Comparison of ENCODE assay signal across 10 cellular contexts in genomic region chr6:170295519-170296422, GRCh38. TPM values are rescaled to one million over a fixed set of nuclear protein-coding genes. Genes with fewer than 3 reads are reported as not detected.
DNase-seq lines count a peak whose midpoint lies in the region; ATAC-seq, FAIRE-seq and TF ChIP-seq lines count a peak whose summit lies in the region.
"Had no signal": no experiment of that assay in that cellular context is flagged by ENCODE, and none has a peak within 500 bp of the region (broad histone marks: within the 10 kb centered on the region; RNA-seq: fewer than 3 reads in every experiment).

No MANE protein-coding gene starts in this region.

- BruUV-seq in PC-9 (replicated peaks; lab: Mats Ljungman, UMichigan) (no TSS peak), K562 (replicated peaks; lab: Mats Ljungman, UMichigan) (no TSS peak)

- peaks cover 58 to 85% of the 10 kb centered on the region in 2 donors for H3K27me3 Mint-ChIP-seq in stimulated activated naive B cell treated with anti-CD40 and anti-IgM and Interleukin-4, amounts not matched to agents 10 μg/mL and 1 μg/mL and 100 μg/mL, for 72 hours

- H3K9me2 ChIP-seq in PC-9 (ENCODE audit: insufficient read depth): no peaks in the 10 kb centered on the region

- no peaks in the 10 kb centered on the region for H4K20me1 ChIP-seq in PC-9 (ENCODE audit: insufficient read depth)
- H4K20me1 ChIP-seq in K562 (replicated peaks; ENCODE audit: control insufficient read depth, insufficient read depth, low read length): peaks cover 12% of the 10 kb centered on the region

- peaks cover 0 to 4% of the 10 kb centered on the region in 2 donors for H3K36me3 Mint-ChIP-seq in stimulated activated naive B cell treated with anti-CD40 and anti-IgM and Interleukin-4, amounts not matched to agents 10 μg/mL and 1 μg/mL and 100 μg/mL, for 72 hours

- H3K9me1 ChIP-seq in K562 (ENCODE audit: control insufficient read depth, insufficient read depth, low read length): no peaks in the 10 kb centered on the region

- DNase-seq in 8988T: peak; percentile 79
- no peak for DNase-seq in PC-9
- DNase-seq in K562 (ENCODE audit: extremely low read depth in 1 of 4, low spot score in 3 of 4): peak; percentile 38 to 68 (median 56)
- DNase-seq in left lung: peak in 1 of 2 donors; percentile 81
- peak; percentile 40 for DNase-seq in stimulated activated naive B cell treated with anti-CD40 and anti-IgM and Interleukin-4, amounts not matched to agents 10 μg/mL and 1 μg/mL and 100 μg/mL, for 72 hours
- DNase-seq in GM19240 (ENCODE audit: insufficient read length, low spot score): no peak

- in situ Hi-C loops in K562 (cut with MboI): no loop called here

- ATAC-seq in GM18505 (IDR thresholded peaks at IDR 0.05; ENCODE audit: unreplicated experiment): peak; percentile 59
- peak; percentile 68 for ATAC-seq in HG03045 (IDR thresholded peaks at IDR 0.05; ENCODE audit: unreplicated experiment)
- peak; percentile 77 for ATAC-seq in K562
- peak; percentile 52 for ATAC-seq in left lung
- ATAC-seq in stimulated activated naive B cell treated with anti-CD40 and anti-IgM and Interleukin-4, amounts not matched to agents 10 μg/mL and 1 μg/mL and 100 μg/mL, for 72 hours (replicated peaks): peak; percentile 43 to 53

- peak overlapping the region; percentile 19; the same call in 1 of the 2 replicates for H3K4me2 ChIP-seq in PC-9
- H3K4me2 ChIP-seq in K562 (ENCODE audit: insufficient read depth, low read length): peak overlapping the region; percentile 62

- H3K9ac ChIP-seq in K562 (ENCODE audit: insufficient read depth in 1 of 2, low read depth in 2 of 2, low read length in 2 of 2): peak overlapping the region in 1 of 2 experiments; percentile 82; a peak in 2 of 4 replicates

- H3K27me3 ChIP-seq in PC-9 (ENCODE audit: insufficient read depth, low read depth): peaks cover 44% of the 10 kb centered on the region
- peaks cover 69 to 72% of the 10 kb centered on the region in 2 experiments for H3K27me3 ChIP-seq in K562 (ENCODE audit: control insufficient read depth in 2 of 2, insufficient read depth in 2 of 2, low read length in 2 of 2)
- peaks cover 60 to 95% of the 10 kb centered on the region in 2 donors for H3K27me3 ChIP-seq in left lung

- no peaks in the 10 kb centered on the region for H3K4me1 ChIP-seq in PC-9 (replicated peaks; ENCODE audit: insufficient read depth)
- H3K4me1 ChIP-seq in K562 (replicated peaks in 1 of 2; ENCODE audit: control insufficient read depth in 2 of 2, insufficient read depth in 2 of 2, low read length in 2 of 2): peaks cover 0 to 34% of the 10 kb centered on the region in 2 experiments; a peak in 3 of 5 replicates
- peaks cover 27 to 58% of the 10 kb centered on the region in 2 donors for H3K4me1 ChIP-seq in left lung

- no peaks in the 10 kb centered on the region for H3F3A ChIP-seq in PC-9 (ENCODE audit: insufficient read depth, low read depth)

- CTCF ChIA-PET in PC-9 (lab: Charles Lee) (no interaction called here), K562 (lab: Yijun Ruan, JAX; ENCODE audit: low intra/inter-chr PET ratio) (no interaction called here)

- TF ChIP-seq CTCF in PC-9 (conservative IDR thresholded peaks at IDR 0.05): no peak
- TF ChIP-seq CTCF in K562 (IDR thresholded peaks at IDR 0.05 in 2 of 3, conservative IDR thresholded peaks at IDR 0.05 in 1 of 3; ENCODE audit: insufficient read depth in 2 of 3, low read depth in 1 of 3, low read length in 3 of 3): no peak
- no peak for TF ChIP-seq CTCF in left lung (IDR thresholded peaks at IDR 0.05)

- no peak for FAIRE-seq in K562 (lab: Jason Lieb, UNC)
- FAIRE-seq: GM18507 had no signal

- 3% methylated on average over 89 of the region's 108 CpGs for WGBS in K562 (ENCODE audit: insufficient coverage, low coverage, missing lambda C conversion rate)

- intact Hi-C loops in PC-9 (cut with micrococcal nuclease; ENCODE audit: unreplicated experiment) (no loop called here), K562 (cut with micrococcal nuclease) (loop anchor here (10.0 kb wide), 1 partner anchor 219 kb away; no protein-coding TSS in a partner anchor), left lung (cut with DNase I) (loop anchor here in 1 of 2 donors (10.0 kb wide), 1 partner anchor 461 kb away; no protein-coding TSS in a partner anchor)

- no peak for TF ChIP-seq RAD21 in K562 (CRISPR knock-in tag; conservative IDR thresholded peaks at IDR 0.05 in 1 of 2, IDR thresholded peaks at IDR 0.05 in 1 of 2)

- peak overlapping the region; percentile 85 to 86 for H3K4me3 Mint-ChIP-seq in stimulated activated naive B cell treated with anti-CD40 and anti-IgM and Interleukin-4, amounts not matched to agents 10 μg/mL and 1 μg/mL and 100 μg/mL, for 72 hours

- H3K4me1 Mint-ChIP-seq in stimulated activated naive B cell treated with anti-CD40 and anti-IgM and Interleukin-4, amounts not matched to agents 10 μg/mL and 1 μg/mL and 100 μg/mL, for 72 hours: peaks cover 27 to 55% of the 10 kb centered on the region in 2 donors

- POLR2A ChIA-PET in PC-9 (lab: Charles Lee; ENCODE audit: unreplicated experiment) (no interaction called here), K562 (lab: Yijun Ruan, JAX) (interaction anchor here (0.7 kb wide), 1 partner anchor 129 kb away, joined by 3 read pairs; no protein-coding TSS in a partner anchor)

- H3K9me3 ChIP-seq in PC-9 (ENCODE audit: insufficient read depth, low read depth): no peaks in the 10 kb centered on the region
- no peaks in the 10 kb centered on the region for H3K9me3 ChIP-seq in K562 (replicated peaks; ENCODE audit: control insufficient read depth, insufficient read depth, low read depth, low read length)
- H3K9me3 ChIP-seq in left lung: no peaks in the 10 kb centered on the region

- H3K36me3 ChIP-seq in PC-9 (ENCODE audit: low read depth) (no peaks in the 10 kb centered on the region), K562 (ENCODE audit: control insufficient read depth, insufficient read depth, low read length) (no peaks in the 10 kb centered on the region), left lung (no peaks in the 10 kb centered on the region)

- TF ChIP-seq POLR2A in GM18505 (IDR thresholded peaks at IDR 0.05; ENCODE audit: borderline replicate concordance, extremely low read depth, insufficient read depth, insufficient read length): no peak
- no peak for TF ChIP-seq POLR2A in K562 (conservative IDR thresholded peaks at IDR 0.05)

- no peak for TF ChIP-seq EP300 in K562 (IDR thresholded peaks at IDR 0.05; ENCODE audit: low read length)

- H3K27ac ChIP-seq in PC-9 (no peak overlapping the region), K562 (ENCODE audit: extremely low read depth, low read depth, low read length) (no peak overlapping the region), left lung (no peak overlapping the region)
- H3K27ac ChIP-seq: epithelial cell of prostate had no signal

- no peak overlapping the region for H2AFZ ChIP-seq in PC-9
- peak overlapping the region; percentile 58 for H2AFZ ChIP-seq in K562 (ENCODE audit: low read depth, low read length)

- H3K79me2 ChIP-seq in PC-9 (ENCODE audit: low read depth) (no peaks in the 10 kb centered on the region), K562 (ENCODE audit: control insufficient read depth, insufficient read depth, low read length) (no peaks in the 10 kb centered on the region)

- no peaks in the 10 kb centered on the region for H3K9me3 Mint-ChIP-seq in stimulated activated naive B cell treated with anti-CD40 and anti-IgM and Interleukin-4, amounts not matched to agents 10 μg/mL and 1 μg/mL and 100 μg/mL, for 72 hours

- H3K4me3 ChIP-seq in PC-9 (no peak overlapping the region), K562 (peak overlapping the region; percentile 36), left lung (peak overlapping the region; percentile 38 to 46)

- H3K27ac Mint-ChIP-seq in stimulated activated naive B cell treated with anti-CD40 and anti-IgM and Interleukin-4, amounts not matched to agents 10 μg/mL and 1 μg/mL and 100 μg/mL, for 72 hours: peak overlapping the region; percentile 94

RNA-seq across cellular contexts. Expression of gene DLL1, which starts 4.9 kb away (rescaled TPM):
- not detected in 2 replicates for total RNA-seq in PC-9 (2021)
- total RNA-seq in K562 (2011; cell fraction: chromatin; rRNA removed; ENCODE audit: low replicate concordance): not detected in 2 replicates
- total RNA-seq in K562 (2011; cell fraction: nucleolus; rRNA removed): not detected in 2 replicates
- total RNA-seq in K562 (2011; cell fraction: nucleoplasm; rRNA removed): not detected in 2 replicates
- total RNA-seq in K562 (2014; rRNA removed): not detected in 2 replicates
- total RNA-seq in K562 (2014; rRNA removed; fragmentation: Illumina TruSeq; extraction: Trizol): not detected in 2 replicates
- total RNA-seq in K562 (2015; rRNA removed; fragmentation: Illumina TruSeq; extraction: Trizol): not detected in 2 replicates
- not detected in 2 replicates for total RNA-seq in K562 (2021)
- polyA plus RNA-seq in K562 (2011; rRNA removed): not detected in 2 replicates
- 0.03 TPM in 1 of 2 replicates, not detected in the other for polyA plus RNA-seq in K562 (2011; cell fraction: cytosol; rRNA removed)
- polyA plus RNA-seq in K562 (2011; cell fraction: nucleus; rRNA removed): not detected in 2 replicates
- 0.03 TPM in 1 of 2 replicates, not detected in the other for polyA plus RNA-seq in K562 (2012)
- not detected in 2 replicates for polyA plus RNA-seq in K562 (2014; fragmentation: Illumina TruSeq; extraction: Trizol)
- not detected for polyA plus RNA-seq in K562 (2014; fragmentation: Nextera tagmentation; extraction: Ambion mirVana)
- not detected in 2 replicates for polyA plus RNA-seq in K562 (2014; rRNA removed)
- not detected in 2 replicates for polyA minus RNA-seq in K562 (2011; rRNA and poly(A)+ RNA removed)
- not detected in 2 replicates for polyA minus RNA-seq in K562 (2011; cell fraction: cytosol; rRNA and poly(A)+ RNA removed)
- not detected in 2 replicates for polyA minus RNA-seq in K562 (2011; cell fraction: nucleus; rRNA and poly(A)+ RNA removed)
- 10 to 100 TPM in 1 of 2 donors, 1 to 10 TPM in 1; 6.3 to 12.8 TPM for total RNA-seq in left lung

RNA-seq across cellular contexts. Expression of gene FAM120B, which starts 10.8 kb away (rescaled TPM):
- 13.6 and 14.3 TPM in 2 replicates for total RNA-seq in PC-9 (2021)
- total RNA-seq in K562 (2011; cell fraction: chromatin; rRNA removed; ENCODE audit: low replicate concordance): 43.4 and 80.5 TPM in 2 replicates
- total RNA-seq in K562 (2011; cell fraction: nucleolus; rRNA removed): 21.2 and 24.1 TPM in 2 replicates
- total RNA-seq in K562 (2011; cell fraction: nucleoplasm; rRNA removed): 25.9 and 29.8 TPM in 2 replicates
- total RNA-seq in K562 (2014; rRNA removed): 9.4 and 12.2 TPM in 2 replicates
- total RNA-seq in K562 (2014; rRNA removed; fragmentation: Illumina TruSeq; extraction: Trizol): 15.1 and 16.4 TPM in 2 replicates
- 12.8 and 12.9 TPM in 2 replicates for total RNA-seq in K562 (2015; rRNA removed; fragmentation: Illumina TruSeq; extraction: Trizol)
- total RNA-seq in K562 (2021): 22.6 and 23.0 TPM in 2 replicates
- polyA plus RNA-seq in K562 (2011; rRNA removed): 16.6 and 16.9 TPM in 2 replicates
- polyA plus RNA-seq in K562 (2011; cell fraction: cytosol; rRNA removed): 11.3 and 12.0 TPM in 2 replicates
- 24.9 and 30.9 TPM in 2 replicates for polyA plus RNA-seq in K562 (2011; cell fraction: nucleus; rRNA removed)
- 11.9 and 18.1 TPM in 2 replicates for polyA plus RNA-seq in K562 (2012)
- 19.9 and 21.3 TPM in 2 replicates for polyA plus RNA-seq in K562 (2014; fragmentation: Illumina TruSeq; extraction: Trizol)
- polyA plus RNA-seq in K562 (2014; fragmentation: Nextera tagmentation; extraction: Ambion mirVana): 1 to 10 TPM; 3.5 to 5.5 TPM
- polyA plus RNA-seq in K562 (2014; rRNA removed): 14.7 and 14.8 TPM in 2 replicates
- polyA minus RNA-seq in K562 (2011; rRNA and poly(A)+ RNA removed): 38.8 and 43.3 TPM in 2 replicates
- 12.5 and 17.4 TPM in 2 replicates for polyA minus RNA-seq in K562 (2011; cell fraction: cytosol; rRNA and poly(A)+ RNA removed)
- polyA minus RNA-seq in K562 (2011; cell fraction: nucleus; rRNA and poly(A)+ RNA removed): 23.7 and 38.2 TPM in 2 replicates
- total RNA-seq in left lung: 10 to 100 TPM; 26.6 to 27.8 TPM

Comparison
In these comparisons a context has a peak if more than half of its experiments do, and no peak if none do; other contexts are left out.
1. DNase-seq: peak in 8988T (single experiment), K562 (4 of 4) and stimulated activated naive B cell treated with anti-CD40 and anti-IgM and Interleukin-4, amounts not matched to agents 10 μg/mL and 1 μg/mL and 100 μg/mL, for 72 hours (single experiment); none in PC-9 (0 of 2) and GM19240 (single experiment).
2. Peak in every context shown above with its lines, with median percentiles within 50 percentile points of each other: ATAC-seq.